In genomic region chr3:40608091-40608490, GRCh38 we compare ENCODE assay signal across 26 cellular contexts.
DNase-seq lines count a peak whose midpoint lies in the region; ATAC-seq and TF ChIP-seq lines count a peak whose summit lies in the region.
"Had no signal": no experiment of that assay in that cellular context is flagged by ENCODE, and none has a peak within 500 bp of the region (broad histone marks: within the 10 kb centered on the region; RNA-seq: fewer than 3 reads in every experiment).

No MANE protein-coding gene starts in this region.

- BruUV-seq in MCF 10A (replicated peaks; lab: Mats Ljungman, UMichigan): no TSS peak

- intact Hi-C loops in MCF 10A (cut with micrococcal nuclease): no loop called here
- intact Hi-C loops in breast epithelium (cut with DNase I; ENCODE audit: low total_unique reads): no loop called here
- intact Hi-C loops in body of pancreas (cut with DNase I): no loop called here

- peaks cover 16% of the 10 kb centered on the region for H3K27me3 Mint-ChIP-seq in MCF 10A (ENCODE audit: insufficient read depth, unreplicated experiment)
- no peaks in the 10 kb centered on the region for H3K27me3 Mint-ChIP-seq in stimulated activated memory B cell treated with anti-CD40 and anti-IgM and Interleukin-4, amounts not matched to agents 10 μg/mL and 1 μg/mL and 100 μg/mL, for 72 hours

- H3K36me3 ChIP-seq in breast epithelium: no peaks in the 10 kb centered on the region
- no peaks in the 10 kb centered on the region for H3K36me3 ChIP-seq in body of pancreas (replicated peaks in 1 of 2; ENCODE audit: insufficient read depth in 1 of 2, low read depth in 2 of 2)
- H3K36me3 ChIP-seq: Peyer's patch, prostate gland had no signal

- H3K27me3 ChIP-seq in breast epithelium: no peaks in the 10 kb centered on the region
- no peaks in the 10 kb centered on the region for H3K27me3 ChIP-seq in body of pancreas
- H3K27me3 ChIP-seq: Peyer's patch had no signal

- peaks cover 9% of the 10 kb centered on the region for H3K4me1 Mint-ChIP-seq in MCF 10A (ENCODE audit: insufficient read depth, unreplicated experiment)
- H3K4me1 Mint-ChIP-seq in stimulated activated memory B cell treated with anti-CD40 and anti-IgM and Interleukin-4, amounts not matched to agents 10 μg/mL and 1 μg/mL and 100 μg/mL, for 72 hours: peaks cover 8% of the 10 kb centered on the region
- H3K4me1 Mint-ChIP-seq: CD14-positive monocyte had no signal

- no peaks in the 10 kb centered on the region for H3K36me3 Mint-ChIP-seq in MCF 10A (ENCODE audit: insufficient read depth, unreplicated experiment)
- no peaks in the 10 kb centered on the region for H3K36me3 Mint-ChIP-seq in stimulated activated memory B cell treated with anti-CD40 and anti-IgM and Interleukin-4, amounts not matched to agents 10 μg/mL and 1 μg/mL and 100 μg/mL, for 72 hours
- H3K36me3 Mint-ChIP-seq: CD14-positive monocyte; mesothelial cell of epicardium; naive thymus-derived CD4-positive, alpha-beta T cell; WTC11 had no signal

- WGBS in body of pancreas, 2 donors: 36 to 37% methylated on average over 2 of the region's 2 CpGs

- CTCF ChIA-PET in MCF 10A (lab: Yijun Ruan, JAX): no interaction called here

- TF ChIP-seq CTCF in MCF 10A (IDR thresholded peaks at IDR 0.05; ENCODE audit: unreplicated experiment) (no peak), breast epithelium (IDR thresholded peaks at IDR 0.05) (no peak), body of pancreas (IDR thresholded peaks at IDR 0.05) (no peak)

- H3K27ac Mint-ChIP-seq in MCF 10A (ENCODE audit: low read depth, unreplicated experiment): no peak overlapping the region
- H3K27ac Mint-ChIP-seq in stimulated activated memory B cell treated with anti-CD40 and anti-IgM and Interleukin-4, amounts not matched to agents 10 μg/mL and 1 μg/mL and 100 μg/mL, for 72 hours: peak overlapping the region; percentile 5
- H3K27ac Mint-ChIP-seq: mesothelial cell of epicardium; naive thymus-derived CD4-positive, alpha-beta T cell; WTC11 had no signal

- TF ChIP-seq POLR2A in breast epithelium (IDR thresholded peaks at IDR 0.05) (no peak), body of pancreas (IDR thresholded peaks at IDR 0.05) (no peak)

- POLR2A ChIA-PET in MCF 10A (lab: Yijun Ruan, JAX): no interaction called here

- no peaks in the 10 kb centered on the region for H3K4me1 ChIP-seq in breast epithelium
- H3K4me1 ChIP-seq in body of pancreas: no peaks in the 10 kb centered on the region
- H3K4me1 ChIP-seq: Peyer's patch, prostate gland had no signal

- H3K9me3 ChIP-seq in breast epithelium: no peaks in the 10 kb centered on the region
- no peaks in the 10 kb centered on the region for H3K9me3 ChIP-seq in body of pancreas
- H3K9me3 ChIP-seq: Peyer's patch, prostate gland had no signal

- DNase-seq in MCF 10A (ENCODE audit: unreplicated experiment): peak; percentile 38
- DNase-seq in breast epithelium (ENCODE audit: low spot score in 2 of 2): no peak
- DNase-seq in body of pancreas: no peak
- peak; percentile 72 for DNase-seq in kidney tubule cell (ENCODE audit: low spot score)
- DNase-seq in stimulated activated naive CD4-positive, alpha-beta T cell (lab: John Stamatoyannopoulos, UW): no peak
- DNase-seq in SK-N-DZ (ENCODE audit: low spot score): no peak
- DNase-seq: activated CD4-positive, alpha-beta T cell treated with anti-CD3 and anti-CD28 coated beads, Interleukin-2, amount 50 U/mL, for 1 hour; activated naive CD4-positive, alpha-beta T cell treated with Interleukin-2 at 50 U/mL for 16 hours; activated T-cell treated with anti-CD3 and anti-CD28 coated beads, Interleukin-2, amount 50 U/mL, for 4 hours; DMS79 treated with DMSO at 0.1 percent for 48 hours; GDM1; Karpas-422; naive thymus-derived CD4-positive, alpha-beta T cell; NCI-H774; Peyer's patch; stimulated activated naive CD4-positive, alpha-beta T cell treated with Interleukin-2 at 50 U/mL for 16 hours; SW 1271; T1000 had no signal

- no peaks in the 10 kb centered on the region for H3K9me3 Mint-ChIP-seq in MCF 10A (ENCODE audit: unreplicated experiment)
- no peaks in the 10 kb centered on the region for H3K9me3 Mint-ChIP-seq in stimulated activated memory B cell treated with anti-CD40 and anti-IgM and Interleukin-4, amounts not matched to agents 10 μg/mL and 1 μg/mL and 100 μg/mL, for 72 hours
- H3K9me3 Mint-ChIP-seq: activated T-cell treated with anti-CD3 and anti-CD28 coated beads, Interleukin-2, amount 50 U/mL, for 4 hours; CD14-positive monocyte; mesothelial cell of epicardium; naive thymus-derived CD4-positive, alpha-beta T cell had no signal

- no peak overlapping the region for H3K4me3 Mint-ChIP-seq in MCF 10A (ENCODE audit: unreplicated experiment)
- H3K4me3 Mint-ChIP-seq in stimulated activated memory B cell treated with anti-CD40 and anti-IgM and Interleukin-4, amounts not matched to agents 10 μg/mL and 1 μg/mL and 100 μg/mL, for 72 hours: no peak overlapping the region
- H3K4me3 Mint-ChIP-seq: activated T-cell treated with anti-CD3 and anti-CD28 coated beads, Interleukin-2, amount 50 U/mL, for 4 hours; CD14-positive monocyte; mesothelial cell of epicardium; naive thymus-derived CD4-positive, alpha-beta T cell; WTC11 had no signal

- no peak overlapping the region for H3K27ac ChIP-seq in breast epithelium
- no peak overlapping the region for H3K27ac ChIP-seq in body of pancreas
- H3K27ac ChIP-seq: Peyer's patch, prostate gland, skin epidermis had no signal

- peak; percentile 35 for ATAC-seq in body of pancreas
- ATAC-seq in stimulated activated memory B cell treated with anti-CD40 and anti-IgM and Interleukin-4, amounts not matched to agents 10 μg/mL and 1 μg/mL and 100 μg/mL, for 72 hours: peak; percentile 16
- ATAC-seq in HG03095 (IDR thresholded peaks at IDR 0.05; ENCODE audit: unreplicated experiment): no peak
- ATAC-seq: HepG2; naive thymus-derived CD4-positive, alpha-beta T cell; WTC11 had no signal

- H3K4me3 ChIP-seq in breast epithelium (no peak overlapping the region), body of pancreas (no peak overlapping the region)
- H3K4me3 ChIP-seq: Peyer's patch, prostate gland, skin epidermis had no signal

Comparison
In these comparisons a context has a peak if more than half of its experiments do, and no peak if none do; other contexts are left out.
1. DNase-seq: peak in MCF 10A (single experiment) and kidney tubule cell (single experiment); none in breast epithelium (0 of 2), body of pancreas (0 of 4), stimulated activated naive CD4-positive, alpha-beta T cell (0 of 6) and SK-N-DZ (single experiment).